In genomic region chr19:46951236-46951986, GRCh38 we compare ENCODE assay signal across 1 cellular context.
TF ChIP-seq lines count a peak whose summit lies in the region.

No MANE protein-coding gene starts in this region.

TF ChIP-seq in HepG2, 621 proteins besides CTCF, POLR2A, EP300 and RAD21 (continued from another document and continues in another):
- TF ChIP-seq ZIK1 (CRISPR knock-in tag; IDR thresholded peaks at IDR 0.05; ENCODE audit: borderline replicate concordance, low read depth) (no peak), ZNF503 (CRISPR knock-in tag; IDR thresholded peaks at IDR 0.05) (no peak), CBFB (CRISPR knock-in tag; IDR thresholded peaks at IDR 0.05) (no peak), KMT2A (CRISPR knock-in tag; IDR thresholded peaks at IDR 0.05) (no peak), SUZ12 (IDR thresholded peaks at IDR 0.05; ENCODE audit: low read depth, low read length) (no peak), ZNF326 (CRISPR knock-in tag; IDR thresholded peaks at IDR 0.05; ENCODE audit: borderline replicate concordance) (no peak), PHF5A (CRISPR knock-in tag; IDR thresholded peaks at IDR 0.05; ENCODE audit: low read depth, unreplicated experiment) (no peak), RELA (CRISPR knock-in tag; IDR thresholded peaks at IDR 0.05) (no peak), ZNF550 (CRISPR knock-in tag; IDR thresholded peaks at IDR 0.05; ENCODE audit: borderline replicate concordance) (no peak), SAFB2 (CRISPR knock-in tag; IDR thresholded peaks at IDR 0.05; ENCODE audit: borderline replicate concordance, low read depth) (no peak), ELF3 (CRISPR knock-in tag; IDR thresholded peaks at IDR 0.05) (no peak), MTA1 (CRISPR knock-in tag; IDR thresholded peaks at IDR 0.05; ENCODE audit: borderline replicate concordance) (no peak), ELK4 (CRISPR knock-in tag; IDR thresholded peaks at IDR 0.05; ENCODE audit: borderline replicate concordance) (no peak), FOXO4 (CRISPR knock-in tag; conservative IDR thresholded peaks at IDR 0.05) (no peak), SAP130 (CRISPR knock-in tag; IDR thresholded peaks at IDR 0.05; ENCODE audit: low read depth) (0 out of 2 replicates have a peak, but pooled peaks have one; percentile 11), ZNF317 (CRISPR knock-in tag; IDR thresholded peaks at IDR 0.05) (no peak), ZNF816 (CRISPR knock-in tag; IDR thresholded peaks at IDR 0.05; ENCODE audit: borderline replicate concordance) (no peak), XBP1 (CRISPR knock-in tag; IDR thresholded peaks at IDR 0.05) (no peak), CSRNP1 (CRISPR knock-in tag; IDR thresholded peaks at IDR 0.05) (no peak), PAF1 (CRISPR knock-in tag; IDR thresholded peaks at IDR 0.05) (no peak), SNAPC2 (CRISPR knock-in tag; IDR thresholded peaks at IDR 0.05) (no peak), ETV6 (CRISPR knock-in tag; conservative IDR thresholded peaks at IDR 0.05) (no peak), ZNF362 (CRISPR knock-in tag; IDR thresholded peaks at IDR 0.05; ENCODE audit: borderline replicate concordance) (peak; percentile 40; the same call in 1 of the 2 replicates), ZNF747 (CRISPR knock-in tag; IDR thresholded peaks at IDR 0.05; ENCODE audit: borderline replicate concordance) (no peak), ZHX1 (CRISPR knock-in tag; IDR thresholded peaks at IDR 0.05; ENCODE audit: low read depth) (no peak), PTBP1 (IDR thresholded peaks at IDR 0.05; ENCODE audit: low read depth, low read length, poor library complexity, severe bottlenecking) (no peak), PCBP1 (IDR thresholded peaks at IDR 0.05; ENCODE audit: borderline replicate concordance, low read depth, low read length) (no peak), DMAP1 (CRISPR knock-in tag; IDR thresholded peaks at IDR 0.05) (peak; percentile 42; the same call in 1 of the 2 replicates), ZNF580 (CRISPR knock-in tag; IDR thresholded peaks at IDR 0.05; ENCODE audit: borderline replicate concordance, low read depth) (no peak), ZBTB4 (CRISPR knock-in tag; IDR thresholded peaks at IDR 0.05; ENCODE audit: borderline replicate concordance) (no peak), TBP (CRISPR knock-in tag; IDR thresholded peaks at IDR 0.05) (no peak), NKX3-1 (CRISPR knock-in tag; IDR thresholded peaks at IDR 0.05) (no peak), ASH2L (IDR thresholded peaks at IDR 0.05; ENCODE audit: insufficient read length, low read depth, low read length) (no peak), DRAP1 (CRISPR knock-in tag; IDR thresholded peaks at IDR 0.05) (no peak), MED1 (CRISPR knock-in tag; IDR thresholded peaks at IDR 0.05) (peak; percentile 44; the same call in 1 of the 2 replicates), KLF12 (CRISPR knock-in tag; IDR thresholded peaks at IDR 0.05; ENCODE audit: borderline replicate concordance) (no peak), NFYB (CRISPR knock-in tag; IDR thresholded peaks at IDR 0.05) (no peak), PAXIP1 (CRISPR knock-in tag; conservative IDR thresholded peaks at IDR 0.05) (peak; percentile 65), NRL (CRISPR knock-in tag; IDR thresholded peaks at IDR 0.05; ENCODE audit: borderline replicate concordance) (no peak), SOX6 (IDR thresholded peaks at IDR 0.05) (no peak), SOX6 (CRISPR knock-in tag; IDR thresholded peaks at IDR 0.05) (no peak), ZNF12 (CRISPR knock-in tag; IDR thresholded peaks at IDR 0.05) (no peak), ZNF839 (CRISPR knock-in tag; IDR thresholded peaks at IDR 0.05; ENCODE audit: borderline replicate concordance) (no peak), DNMT1 (CRISPR knock-in tag; IDR thresholded peaks at IDR 0.05) (no peak), ZNF343 (CRISPR knock-in tag; IDR thresholded peaks at IDR 0.05) (no peak), ZNF225 (CRISPR knock-in tag; IDR thresholded peaks at IDR 0.05) (no peak), ATF7 (IDR thresholded peaks at IDR 0.05) (no peak), ATF7 (CRISPR knock-in tag; IDR thresholded peaks at IDR 0.05) (no peak), RXRB (CRISPR knock-in tag; IDR thresholded peaks at IDR 0.05; ENCODE audit: borderline replicate concordance) (0 out of 2 replicates have a peak, but pooled peaks have one; percentile 16)
